In the genomic region with DNA sequence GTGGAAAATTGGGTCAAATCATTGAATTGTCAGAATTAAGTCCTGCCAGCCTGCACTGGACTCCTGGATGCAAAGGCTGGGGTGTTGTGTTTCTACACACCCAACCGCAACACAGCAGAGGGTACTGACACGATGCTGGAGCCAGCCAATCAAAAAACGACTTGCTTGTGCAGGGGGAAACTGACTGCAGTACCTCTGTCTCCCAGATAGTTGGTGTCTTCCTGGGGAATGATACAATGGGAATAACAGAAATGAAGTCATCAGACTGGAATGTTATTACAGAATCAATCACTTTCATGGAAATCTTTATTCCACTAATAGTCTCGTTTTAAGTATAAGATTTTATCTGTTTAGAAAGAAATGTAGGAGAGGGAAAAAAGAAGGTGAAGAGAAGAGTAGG, we compare ENCODE assay signal across 13 cellular contexts.
A peak's percentile ranks its signal among the peaks of the same experiment; 100 is the strongest.
DNase-seq lines count a peak whose midpoint lies in the region; TF ChIP-seq lines count a peak whose summit lies in the region.
"Had no signal": no experiment of that assay in that cellular context is flagged by ENCODE, and none has a peak within 500 bp of the region (broad histone marks: within the 10 kb centered on the region; RNA-seq: fewer than 3 reads in every experiment).

No MANE protein-coding gene starts in this region.

- no peak overlapping the region for H2AFZ ChIP-seq in fibroblast of lung (ENCODE audit: low read length)

- no peaks in the 10 kb centered on the region for H3K27me3 ChIP-seq in fibroblast of lung (ENCODE audit: control insufficient read depth, insufficient read depth, low read length)

- H3K27ac ChIP-seq in fibroblast of lung (ENCODE audit: insufficient read depth, low read length) = no peak overlapping the region
- H3K27ac ChIP-seq: coronary artery had no signal

- no peaks in the 10 kb centered on the region for H3K36me3 ChIP-seq in fibroblast of lung (ENCODE audit: control insufficient read depth, insufficient read depth, low read length)

- no peaks in the 10 kb centered on the region for H3K4me1 ChIP-seq in fibroblast of lung (ENCODE audit: control insufficient read depth, extremely low read depth, insufficient read depth, low read length)

- no peaks in the 10 kb centered on the region for H3K9me3 ChIP-seq in fibroblast of lung (ENCODE audit: control insufficient read depth, insufficient read depth, low read depth, low read length)

- DNase-seq in DMS53 (lab: John Stamatoyannopoulos, UW) (peak; percentile 40), DMS53 treated with DMSO at 0.1 percent for 48 hours (lab: John Stamatoyannopoulos, UW; ENCODE audit: unreplicated experiment) (no peak), RPMI7951 (ENCODE audit: low read depth) (peak; percentile 16), fibroblast of lung (ENCODE audit: low read depth in 2 of 2) (peak; percentile 45 to 71), stromal cell of bone marrow (ENCODE audit: low read depth) (peak; percentile 14), head of caudate nucleus (no peak), GM10266 (ENCODE audit: extremely low spot score) (no peak)
- no peak for DNase-seq in effector CD4-positive, alpha-beta T cell
- DNase-seq: activated CD4-positive, CD25-positive, alpha-beta regulatory T cell; NCI-H2081 treated with DMSO at 0.1 percent for 48 hours; RPMI8226; stimulated activated naive CD4-positive, alpha-beta T cell treated with Interleukin-2 at 50 U/mL for 16 hours had no signal

- H3K4me3 ChIP-seq in fibroblast of lung (replicated peaks in 1 of 4; ENCODE audit: control extremely low read depth in 1 of 4, insufficient read depth in 1 of 4, low read depth in 3 of 4, low read length in 4 of 4) = no peak overlapping the region
- H3K4me3 ChIP-seq: coronary artery had no signal

- intact Hi-C loops in head of caudate nucleus (cut with DNase I) = no loop called here

- TF ChIP-seq CTCF in fibroblast of lung (conservative IDR thresholded peaks at IDR 0.05 in 1 of 2, IDR thresholded peaks at IDR 0.05 in 1 of 2; ENCODE audit: low read depth in 1 of 2, low read length in 2 of 2) (peak; percentile 28 to 40), GM10266 (IDR thresholded peaks at IDR 0.05; ENCODE audit: control insufficient read depth, insufficient read depth, low read depth, missing control alignments) (no peak)

- no peak overlapping the region for H3K4me2 ChIP-seq in fibroblast of lung (ENCODE audit: extremely low read depth, insufficient read depth, low read length)

- no peaks in the 10 kb centered on the region for H4K20me1 ChIP-seq in fibroblast of lung (ENCODE audit: control insufficient read depth, extremely low read depth, insufficient read depth, low read length)

- H3K79me2 ChIP-seq in fibroblast of lung (ENCODE audit: control insufficient read depth, insufficient read depth, low read length) = no peaks in the 10 kb centered on the region

- no peak overlapping the region for H3K9ac ChIP-seq in fibroblast of lung (ENCODE audit: insufficient read depth, low read length)

Comparison
In these comparisons a context has a peak if more than half of its experiments do, and no peak if none do; other contexts are left out.
1. DNase-seq: peak in DMS53 (single experiment), RPMI7951 (single experiment), fibroblast of lung (2 of 2) and stromal cell of bone marrow (single experiment); none in DMS53 treated with DMSO at 0.1 percent for 48 hours (single experiment), head of caudate nucleus (0 of 42), effector CD4-positive, alpha-beta T cell (single experiment) and GM10266 (single experiment).